18 cellular contexts compared by ENCODE assay signal in genomic region chr3:37321863-37322262, GRCh38.
DNase-seq lines count a peak whose midpoint lies in the region; ATAC-seq and TF ChIP-seq lines count a peak whose summit lies in the region.
"Had no signal": no experiment of that assay in that cellular context is flagged by ENCODE, and none has a peak within 500 bp of the region (broad histone marks: within the 10 kb centered on the region; RNA-seq: fewer than 3 reads in every experiment).

No MANE protein-coding gene starts in this region.

- H3K18ac ChIP-seq in mesenchymal stem cell (ENCODE audit: low read depth in 1 of 2, low read length in 2 of 2) = no peak overlapping the region

- H2BK5ac ChIP-seq in mesenchymal stem cell (ENCODE audit: low read depth, low read length, poor library complexity, severe bottlenecking) = no peak overlapping the region

- no peaks in the 10 kb centered on the region for H3K27me3 Mint-ChIP-seq in activated naive CD4-positive, alpha-beta T cell treated with anti-CD3 and anti-CD28 coated beads for 36 hours (ENCODE audit: low read depth)
- H3K27me3 Mint-ChIP-seq in activated naive CD4-positive, alpha-beta T cell treated with anti-CD3 and anti-CD28 coated beads, Interleukin-2, amount 10 ng/mL, durations not matched to agents 7 days and 5 days = no peaks in the 10 kb centered on the region
- H3K27me3 Mint-ChIP-seq in activated naive CD8-positive, alpha-beta T cell treated with anti-CD3 and anti-CD28 coated beads for 36 hours = no peaks in the 10 kb centered on the region

- peak overlapping the region; percentile 0 for H3K27ac Mint-ChIP-seq in activated naive CD4-positive, alpha-beta T cell treated with anti-CD3 and anti-CD28 coated beads for 36 hours
- no peak overlapping the region for H3K27ac Mint-ChIP-seq in activated naive CD4-positive, alpha-beta T cell treated with anti-CD3 and anti-CD28 coated beads, Interleukin-2, amount 10 ng/mL, durations not matched to agents 7 days and 5 days
- H3K27ac Mint-ChIP-seq in activated naive CD8-positive, alpha-beta T cell treated with anti-CD3 and anti-CD28 coated beads for 36 hours = peak overlapping the region; percentile 54

- no peak for DNase-seq in activated naive CD4-positive, alpha-beta T cell treated with anti-CD3 and anti-CD28 coated beads for 36 hours
- DNase-seq in activated naive CD4-positive, alpha-beta T cell treated with anti-CD3 and anti-CD28 coated beads, Interleukin-2, amount 10 ng/mL, durations not matched to agents 7 days and 5 days = no peak
- DNase-seq in activated naive CD8-positive, alpha-beta T cell treated with anti-CD3 and anti-CD28 coated beads for 36 hours = no peak
- DNase-seq in mesenchymal stem cell = no peak
- DNase-seq in thoracic aorta (ENCODE audit: low spot score) = no peak
- no peak for DNase-seq in RWPE1 (ENCODE audit: low spot score)
- DNase-seq in activated effector memory CD4-positive, alpha-beta T cell treated with Interleukin-2 at 50 U/mL for 16 hours = no peak
- DNase-seq: activated CD4-positive, alpha-beta T cell treated with anti-CD3 and anti-CD28 coated beads, Interleukin-2, amount 50 U/mL, for 1 hour; DMS153; erythroblast; HCEC 1CT; NCI-H1105 treated with DMSO at 0.1 percent for 48 hours; NCI-H2081 treated with DMSO at 0.1 percent for 48 hours; NCI-H510A; stimulated activated CD4-positive, alpha-beta T cell treated with anti-CD3 and anti-CD28 coated beads, Interleukin-2, amount 100 ng/mL, for 24 hours; stomach had no signal

- CTCF ChIA-PET in activated naive CD4-positive, alpha-beta T cell treated with anti-CD3 and anti-CD28 coated beads for 36 hours (lab: Charles Lee) = no interaction called here
- CTCF ChIA-PET in activated naive CD4-positive, alpha-beta T cell treated with anti-CD3 and anti-CD28 coated beads, Interleukin-2, amount 10 ng/mL, durations not matched to agents 7 days and 5 days (lab: Charles Lee) = no interaction called here
- CTCF ChIA-PET in RWPE1 (lab: Yijun Ruan, JAX) = interaction anchor here (0.6 kb wide), 1 partner anchor 10 kb away, joined by 7 read pairs; no protein-coding TSS in a partner anchor

- intact Hi-C loops in activated naive CD4-positive, alpha-beta T cell treated with anti-CD3 and anti-CD28 coated beads for 36 hours (cut with micrococcal nuclease) = no loop called here

- H2BK120ac ChIP-seq in mesenchymal stem cell (ENCODE audit: low read depth, low read length) = no peak overlapping the region

- H3K4me3 Mint-ChIP-seq in activated naive CD4-positive, alpha-beta T cell treated with anti-CD3 and anti-CD28 coated beads for 36 hours = no peak overlapping the region
- no peak overlapping the region for H3K4me3 Mint-ChIP-seq in activated naive CD4-positive, alpha-beta T cell treated with anti-CD3 and anti-CD28 coated beads, Interleukin-2, amount 10 ng/mL, durations not matched to agents 7 days and 5 days
- no peak overlapping the region for H3K4me3 Mint-ChIP-seq in activated naive CD8-positive, alpha-beta T cell treated with anti-CD3 and anti-CD28 coated beads for 36 hours

- H3K27ac ChIP-seq in mesenchymal stem cell (ENCODE audit: low read length, poor library complexity, severe bottlenecking) = no peak overlapping the region
- H3K27ac ChIP-seq in thoracic aorta = peak overlapping the region; percentile 31
- H3K27ac ChIP-seq in RWPE1 = no peak overlapping the region
- H3K27ac ChIP-seq: BLaER1 treated with 17β-estradiol and CSF1 and Interleukin-3, amounts not matched to agents 10 nM and 100 nM had no signal

- POLR2A ChIA-PET in RWPE1 (lab: Yijun Ruan, JAX; ENCODE audit: low non-redundant PET) = no interaction called here

- ATAC-seq in thoracic aorta (ENCODE audit: insufficient number of reproducible peaks, low FRiP score, low read depth) (no peak), SK-N-SH treated with all-trans-retinoic acid at 6 μM for 48 hours (no peak)

- H3K4me1 ChIP-seq in mesenchymal stem cell (ENCODE audit: control insufficient read depth, insufficient read depth, low read depth, low read length) (no peaks in the 10 kb centered on the region), thoracic aorta (ENCODE audit: control insufficient read depth in 1 of 2, low read depth in 2 of 2) (peaks cover 40 to 81% of the 10 kb centered on the region in 2 donors)

- H4K91ac ChIP-seq in mesenchymal stem cell (ENCODE audit: low read length) = no peak overlapping the region

- H3K4me3 ChIP-seq in mesenchymal stem cell (ENCODE audit: insufficient read depth in 1 of 2, low read depth in 1 of 2, low read length in 2 of 2) (peak overlapping the region in 1 of 2 experiments; percentile 54), thoracic aorta (peak overlapping the region; percentile 44)
- H3K4me3 ChIP-seq: BLaER1 treated with 17β-estradiol and CSF1 and Interleukin-3, amounts not matched to agents 10 nM and 100 nM had no signal

- H2AK5ac ChIP-seq in mesenchymal stem cell (ENCODE audit: low read length, severe bottlenecking) = no peak overlapping the region

- H3K9me3 Mint-ChIP-seq in activated naive CD4-positive, alpha-beta T cell treated with anti-CD3 and anti-CD28 coated beads for 36 hours = no peaks in the 10 kb centered on the region
- no peaks in the 10 kb centered on the region for H3K9me3 Mint-ChIP-seq in activated naive CD4-positive, alpha-beta T cell treated with anti-CD3 and anti-CD28 coated beads, Interleukin-2, amount 10 ng/mL, durations not matched to agents 7 days and 5 days
- H3K9me3 Mint-ChIP-seq in activated naive CD8-positive, alpha-beta T cell treated with anti-CD3 and anti-CD28 coated beads for 36 hours = no peaks in the 10 kb centered on the region

- H4K8ac ChIP-seq in mesenchymal stem cell (ENCODE audit: low read length) = no peak overlapping the region

- H2BK12ac ChIP-seq in mesenchymal stem cell (ENCODE audit: low read length in 2 of 2) = no peak overlapping the region

- 100% methylated on average over 2 of the region's 2 CpGs for WGBS in mesenchymal stem cell

- no peak overlapping the region for H2AFZ ChIP-seq in mesenchymal stem cell (ENCODE audit: low read depth, low read length)

- peaks cover 25% of the 10 kb centered on the region for H3K4me1 Mint-ChIP-seq in activated naive CD4-positive, alpha-beta T cell treated with anti-CD3 and anti-CD28 coated beads for 36 hours (ENCODE audit: low read depth)
- H3K4me1 Mint-ChIP-seq in activated naive CD4-positive, alpha-beta T cell treated with anti-CD3 and anti-CD28 coated beads, Interleukin-2, amount 10 ng/mL, durations not matched to agents 7 days and 5 days = peaks cover 3% of the 10 kb centered on the region
- peaks cover 15% of the 10 kb centered on the region for H3K4me1 Mint-ChIP-seq in activated naive CD8-positive, alpha-beta T cell treated with anti-CD3 and anti-CD28 coated beads for 36 hours

- H3K36me3 ChIP-seq in mesenchymal stem cell (ENCODE audit: control insufficient read depth in 1 of 2, insufficient read depth in 2 of 2, low read depth in 1 of 2, low read length in 2 of 2) = peaks cover 10 to 83% of the 10 kb centered on the region in 2 experiments
- H3K36me3 ChIP-seq in thoracic aorta = peaks cover 3% of the 10 kb centered on the region

- H3K14ac ChIP-seq in mesenchymal stem cell (ENCODE audit: low read length in 2 of 2) = no peak overlapping the region

- H3K9me3 ChIP-seq in mesenchymal stem cell (ENCODE audit: control insufficient read depth, low read length) (no peaks in the 10 kb centered on the region), thoracic aorta (no peaks in the 10 kb centered on the region)
- H3K9me3 ChIP-seq: BLaER1 treated with 17β-estradiol and CSF1 and Interleukin-3, amounts not matched to agents 10 nM and 100 nM; stomach had no signal

- no peak overlapping the region for H2BK15ac ChIP-seq in mesenchymal stem cell (ENCODE audit: low read depth, poor library complexity, severe bottlenecking)

- peaks cover 58% of the 10 kb centered on the region for H3K36me3 Mint-ChIP-seq in activated naive CD4-positive, alpha-beta T cell treated with anti-CD3 and anti-CD28 coated beads for 36 hours (ENCODE audit: low read depth)
- peaks cover 63% of the 10 kb centered on the region for H3K36me3 Mint-ChIP-seq in activated naive CD4-positive, alpha-beta T cell treated with anti-CD3 and anti-CD28 coated beads, Interleukin-2, amount 10 ng/mL, durations not matched to agents 7 days and 5 days
- H3K36me3 Mint-ChIP-seq in activated naive CD8-positive, alpha-beta T cell treated with anti-CD3 and anti-CD28 coated beads for 36 hours = peaks cover 61% of the 10 kb centered on the region

- no peak overlapping the region for H3K23ac ChIP-seq in mesenchymal stem cell (ENCODE audit: low read length in 2 of 2)

- no peaks in the 10 kb centered on the region for H3K27me3 ChIP-seq in mesenchymal stem cell (ENCODE audit: control insufficient read depth in 1 of 2, insufficient read depth in 1 of 2, low read length in 2 of 2)
- H3K27me3 ChIP-seq in thoracic aorta (replicated peaks; ENCODE audit: insufficient read depth) = no peaks in the 10 kb centered on the region
- H3K27me3 ChIP-seq: BLaER1 treated with 17β-estradiol and CSF1 and Interleukin-3, amounts not matched to agents 10 nM and 100 nM; stomach had no signal

- H3K4ac ChIP-seq in mesenchymal stem cell (ENCODE audit: low read depth in 1 of 2, low read length in 2 of 2) = no peak overlapping the region

- peaks cover 15% of the 10 kb centered on the region for H3K79me1 ChIP-seq in mesenchymal stem cell (replicated peaks; ENCODE audit: low read length, poor library complexity, severe bottlenecking)

- H3K4me2 ChIP-seq in mesenchymal stem cell (ENCODE audit: low read length, poor library complexity, severe bottlenecking) = no peak overlapping the region
- H3K4me2 ChIP-seq: BLaER1 treated with 17β-estradiol and CSF1 and Interleukin-3, amounts not matched to agents 10 nM and 100 nM had no signal

- TF ChIP-seq CTCF in thoracic aorta (IDR thresholded peaks at IDR 0.05) = no peak
- no peak for TF ChIP-seq CTCF in RWPE1 (conservative IDR thresholded peaks at IDR 0.05; ENCODE audit: low read depth)

- H3K9ac ChIP-seq in mesenchymal stem cell (ENCODE audit: low read length) = peak overlapping the region; percentile 33
- H3K9ac ChIP-seq: BLaER1 treated with 17β-estradiol and CSF1 and Interleukin-3, amounts not matched to agents 10 nM and 100 nM had no signal

TF ChIP-seq in SK-N-SH treated with all-trans-retinoic acid at 6 μM for 48 hours, 23 proteins besides CTCF, POLR2A, EP300 and RAD21 (continues in another document):
- no peak for TF ChIP-seq TOX (CRISPR knock-in tag; IDR thresholded peaks at IDR 0.05; ENCODE audit: borderline replicate concordance)
- no peak for TF ChIP-seq OSR1 (CRISPR knock-in tag; IDR thresholded peaks at IDR 0.05)
- no peak for TF ChIP-seq ZNF70 (CRISPR knock-in tag; IDR thresholded peaks at IDR 0.05)
- TF ChIP-seq PPARA (CRISPR knock-in tag; IDR thresholded peaks at IDR 0.05; ENCODE audit: borderline replicate concordance) = no peak

Comparison
In these comparisons a context has a peak if more than half of its experiments do, and no peak if none do; other contexts are left out.
1. H3K27ac ChIP-seq: peak in thoracic aorta (2 of 2); none in mesenchymal stem cell (single experiment) and RWPE1 (single experiment).